ENCODE assay signal across 4 cellular contexts in genomic region chr4:112771-113170, GRCh38.
"Had no signal": no experiment of that assay in that cellular context is flagged by ENCODE, and none has a peak within 500 bp of the region (broad histone marks: within the 10 kb centered on the region; RNA-seq: fewer than 3 reads in every experiment).

No MANE protein-coding gene starts in this region.

- H2AFZ ChIP-seq: GM23338 had no signal

- DNase-seq: H9, HCEC 1CT, IMR-90 had no signal

- H3K4me3 Mint-ChIP-seq: GM23338, H9 had no signal

- H3K4me1 Mint-ChIP-seq: H9 had no signal

- H3K27ac Mint-ChIP-seq: GM23338, H9 had no signal

- H3K4me3 ChIP-seq: GM23338 had no signal

- H3K4me2 ChIP-seq: GM23338 had no signal

- ATAC-seq: GM23338 had no signal
